In genomic region chr6:41071923-41072835, GRCh38 we compare ENCODE assay signal across 8 cellular contexts. TPM values are rescaled to one million over a fixed set of nuclear protein-coding genes. Genes with fewer than 3 reads are reported as not detected.
A peak's percentile ranks its signal among the peaks of the same experiment; 100 is the strongest.
DNase-seq lines count a peak whose midpoint lies in the region; ATAC-seq, FAIRE-seq and TF ChIP-seq lines count a peak whose summit lies in the region.

Gene OARD1, minus strand, starts transcription at chr6:41072356. Its CDS starts 722 bp downstream, at chr6:41071634.

- POLR2A ChIA-PET in AG04449 (lab: Yijun Ruan, JAX) = interaction anchor here (0.7 to 0.9 kb wide), 4 partner anchors 11 to 1143 kb away, joined by 3 read pairs; no protein-coding TSS in a partner anchor

- DNase-seq in AG04449 (ENCODE audit: low read depth, low spot score) (peak; percentile 97), NCI-H2227 treated with DMSO at 0.1 percent for 48 hours (lab: John Stamatoyannopoulos, UW) (peak; percentile 98), bronchial epithelial cell (ENCODE audit: low read depth) (peak; percentile 97), iPS-NIHi7 (ENCODE audit: extremely low spot score) (peak; percentile 88), smooth muscle cell of the brain vasculature (ENCODE audit: low read depth, low spot score) (peak; percentile 98)

- ATAC-seq in GM18907 (IDR thresholded peaks at IDR 0.05; ENCODE audit: unreplicated experiment) = peak; percentile 79
- ATAC-seq in HG03159 (IDR thresholded peaks at IDR 0.05; ENCODE audit: unreplicated experiment) = peak; percentile 60

- no peaks in the 10 kb centered on the region for H3K27me3 ChIP-seq in bronchial epithelial cell (ENCODE audit: control insufficient read depth, insufficient read depth, low read length)

- H3K36me3 ChIP-seq in bronchial epithelial cell (ENCODE audit: control insufficient read depth, insufficient read depth, low read length) = peaks cover 4% of the 10 kb centered on the region

- CTCF ChIA-PET in AG04449 (lab: Yijun Ruan, JAX) = interaction anchor here (0.7 to 4.2 kb wide), 8 partner anchors 12 to 247 kb away, joined by 3 to 37 read pairs (median 4); no protein-coding TSS in a partner anchor

- FAIRE-seq in bronchial epithelial cell (lab: Jason Lieb, UNC) = no peak

- H3K4me3 ChIP-seq in AG04449 (ENCODE audit: low read depth, low read length) (peak within 1 kb of the TSS; percentile 93), WI38 (ENCODE audit: low read depth, low read length) (peak within 1 kb of the TSS; percentile 92), bronchial epithelial cell (ENCODE audit: low read depth, low read length) (peak within 1 kb of the TSS; percentile 97)

- TF ChIP-seq CTCF in AG04449 (IDR thresholded peaks at IDR 0.05; ENCODE audit: insufficient read depth, low read length, missing control alignments) = no peak
- no peak for TF ChIP-seq CTCF in WI38 (IDR thresholded peaks at IDR 0.05; ENCODE audit: low read depth, low read length)
- TF ChIP-seq CTCF in bronchial epithelial cell (IDR thresholded peaks at IDR 0.05; ENCODE audit: insufficient read depth, low read length, severe bottlenecking) = peak; percentile 4

RNA-seq across cellular contexts. Expression of gene OARD1, which starts in this region (rescaled TPM):
- 18.2 and 19.5 TPM in 2 replicates for total RNA-seq in bronchial epithelial cell

Comparison
In these comparisons a context has a peak if more than half of its experiments do, and no peak if none do; other contexts are left out.
1. Peak in every context shown above with its lines: DNase-seq, ATAC-seq and H3K4me3 ChIP-seq.